In genomic region chr9:82776508-82776907, GRCh38 we compare ENCODE assay signal across 9 cellular contexts.
"Had no signal": no experiment of that assay in that cellular context is flagged by ENCODE, and none has a peak within 500 bp of the region (broad histone marks: within the 10 kb centered on the region; RNA-seq: fewer than 3 reads in every experiment).

No MANE protein-coding gene starts in this region.

- H3K4me2 ChIP-seq: GM23338 had no signal

- FAIRE-seq: K562 had no signal

- ATAC-seq: GM23338, HCT116, K562 had no signal

- DNase-seq: H7, HFFc6, IMR-90, KG1 had no signal

- H3K36me3 ChIP-seq: HAP-1 had no signal

- H3K9me3 ChIP-seq: HAP-1 had no signal

- H3K27ac Mint-ChIP-seq: GM23338, HFFc6 had no signal

- H3K4me3 ChIP-seq: GM23338, HAP-1, K562 had no signal

- H2AFZ ChIP-seq: GM23338 had no signal

- H3K27ac ChIP-seq: HL-60 had no signal

- H3K4me3 Mint-ChIP-seq: GM23338, HFFc6 had no signal
